ENCODE assay signal across 2 cellular contexts in genomic region chr6:21773199-21773974, GRCh38.
TF ChIP-seq lines count a peak whose summit lies in the region.

No MANE protein-coding gene starts in this region.

TF ChIP-seq in GM23338, 12 proteins besides CTCF, POLR2A, EP300 and RAD21:
- TF ChIP-seq, protein P1, sequence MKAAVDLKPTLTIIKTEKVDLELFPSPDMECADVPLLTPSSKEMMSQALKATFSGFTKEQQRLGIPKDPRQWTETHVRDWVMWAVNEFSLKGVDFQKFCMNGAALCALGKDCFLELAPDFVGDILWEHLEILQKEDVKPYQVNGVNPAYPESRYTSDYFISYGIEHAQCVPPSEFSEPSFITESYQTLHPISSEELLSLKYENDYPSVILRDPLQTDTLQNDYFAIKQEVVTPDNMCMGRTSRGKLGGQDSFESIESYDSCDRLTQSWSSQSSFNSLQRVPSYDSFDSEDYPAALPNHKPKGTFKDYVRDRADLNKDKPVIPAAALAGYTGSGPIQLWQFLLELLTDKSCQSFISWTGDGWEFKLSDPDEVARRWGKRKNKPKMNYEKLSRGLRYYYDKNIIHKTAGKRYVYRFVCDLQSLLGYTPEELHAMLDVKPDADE (IDR thresholded peaks at IDR 0.05) = no peak
- TF ChIP-seq ZNF462 (CRISPR knock-in tag; IDR thresholded peaks at IDR 0.05) = no peak
- no peak for TF ChIP-seq STAT1 (IDR thresholded peaks at IDR 0.05; ENCODE audit: unreplicated experiment)
- TF ChIP-seq ZNF331 (CRISPR knock-in tag; IDR thresholded peaks at IDR 0.05; ENCODE audit: low read depth) = no peak
- TF ChIP-seq ZNF114 (CRISPR knock-in tag; IDR thresholded peaks at IDR 0.05) = no peak
- TF ChIP-seq JUNB (IDR thresholded peaks at IDR 0.05; ENCODE audit: unreplicated experiment) = no peak
- TF ChIP-seq POLR2AphosphoS5 (IDR thresholded peaks at IDR 0.05; ENCODE audit: low read depth) = no peak
- TF ChIP-seq EZH2phosphoT487 (IDR thresholded peaks at IDR 0.05; ENCODE audit: unreplicated experiment) = no peak
- TF ChIP-seq EZH2 (IDR thresholded peaks at IDR 0.05; ENCODE audit: low read depth, unreplicated experiment) = no peak
- TF ChIP-seq CREB1 (CRISPR knock-in tag; IDR thresholded peaks at IDR 0.05; ENCODE audit: low read depth) = no peak
- no peak for TF ChIP-seq NANOG (IDR thresholded peaks at IDR 0.05; ENCODE audit: borderline replicate concordance)
- no peak for TF ChIP-seq REST (IDR thresholded peaks at IDR 0.05; ENCODE audit: unreplicated experiment)
TF ChIP-seq in GM23338: peak in this region for 0.

TF ChIP-seq in neural cell, 6 proteins besides CTCF, POLR2A, EP300 and RAD21:
- TF ChIP-seq SMC3 (conservative IDR thresholded peaks at IDR 0.05; ENCODE audit: poor library complexity) (no peak), REST (IDR thresholded peaks at IDR 0.05; ENCODE audit: borderline replicate concordance) (no peak), EZH2 (IDR thresholded peaks at IDR 0.05; ENCODE audit: borderline replicate concordance, insufficient read depth, low read length, poor library complexity, severe bottlenecking) (no peak), TAF1 (IDR thresholded peaks at IDR 0.05; ENCODE audit: low read depth) (no peak), MXI1 (conservative IDR thresholded peaks at IDR 0.05; ENCODE audit: poor library complexity, severe bottlenecking) (no peak), POLR2AphosphoS5 (IDR thresholded peaks at IDR 0.05) (no peak)
TF ChIP-seq in neural cell: peak in this region for 0.
